In the genomic region with DNA sequence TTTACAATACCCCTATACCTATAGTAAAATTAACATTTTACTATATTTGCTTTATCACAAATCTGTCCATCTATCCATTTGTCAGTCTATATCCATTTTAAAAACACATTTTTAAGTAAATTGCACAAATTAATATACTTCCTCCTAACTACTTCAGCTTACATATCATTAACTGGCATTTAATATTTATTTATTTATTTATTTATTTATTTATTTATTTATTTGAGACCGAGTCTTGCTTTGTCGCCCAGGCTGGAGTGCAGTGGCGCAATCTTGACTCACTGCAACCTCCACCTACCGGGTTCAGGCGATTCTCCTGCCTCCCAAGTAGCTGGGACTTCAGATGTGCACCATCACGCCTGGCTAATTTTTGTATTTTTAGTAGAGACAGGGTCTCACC, we compare ENCODE assay signal across 3 cellular contexts. TPM values are rescaled to one million over a fixed set of nuclear protein-coding genes. Genes with fewer than 3 reads are reported as not detected.
"Had no signal": no experiment of that assay in that cellular context is flagged by ENCODE, and none has a peak within 500 bp of the region (broad histone marks: within the 10 kb centered on the region; RNA-seq: fewer than 3 reads in every experiment).

No MANE protein-coding gene starts in this region.

RNA-seq across cellular contexts. Expression of gene RAB41, which starts 41.7 kb away (rescaled TPM):
- polyA plus RNA-seq: adipose tissue, adrenal gland, aorta had no signal

RNA-seq across cellular contexts. Expression of gene ARR3, which starts 55.5 kb away (rescaled TPM):
- polyA plus RNA-seq: adipose tissue, adrenal gland, aorta had no signal
